14 cellular contexts compared by ENCODE assay signal in the genomic region with DNA sequence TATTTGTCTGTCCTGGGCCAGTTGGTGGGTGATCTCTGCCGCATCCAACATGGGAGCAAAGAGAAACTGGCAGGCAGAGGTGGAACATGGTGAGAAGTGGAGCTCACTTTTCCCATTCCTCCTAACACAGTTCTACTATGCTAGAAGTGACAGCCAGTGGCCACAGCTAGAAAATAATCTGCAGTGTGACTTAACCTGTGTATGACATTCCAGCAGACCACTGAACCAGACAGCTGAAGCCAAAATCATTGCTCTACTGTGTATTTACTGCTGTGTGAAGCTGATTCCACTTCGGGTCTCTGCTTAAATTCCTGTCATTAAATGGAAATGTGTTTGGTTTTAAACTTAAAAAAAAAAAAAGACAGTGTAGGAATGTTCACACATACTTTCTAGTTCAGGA.
DNase-seq lines count a peak whose midpoint lies in the region; ATAC-seq and TF ChIP-seq lines count a peak whose summit lies in the region.
"Had no signal": no experiment of that assay in that cellular context is flagged by ENCODE, and none has a peak within 500 bp of the region (broad histone marks: within the 10 kb centered on the region; RNA-seq: fewer than 3 reads in every experiment).

No MANE protein-coding gene starts in this region.

- DNase-seq in LHCN-M2 (ENCODE audit: low read depth) (peak; percentile 4), left kidney (ENCODE audit: low read depth, low spot score) (peak; percentile 79), retina (peak; percentile 7), NCI-H2171 treated with DMSO at 0.1 percent for 48 hours (lab: John Stamatoyannopoulos, UW) (no peak), posterior vena cava (ENCODE audit: low spot score) (no peak), progenitor cell of endocrine pancreas (ENCODE audit: low spot score, unreplicated experiment) (no peak)
- DNase-seq: ACHN; C1 segment of cervical spinal cord; CD4-positive, alpha-beta T cell; DMS153; DMS79 treated with DMSO at 0.1 percent for 48 hours; EL had no signal

- H3K27me3 Mint-ChIP-seq in progenitor cell of endocrine pancreas, result peaks cover 2% of the 10 kb centered on the region
- H3K27me3 Mint-ChIP-seq: B cell; CD4-positive, alpha-beta T cell had no signal

- no peaks in the 10 kb centered on the region for H3K36me3 Mint-ChIP-seq in progenitor cell of endocrine pancreas (ENCODE audit: insufficient read depth)

- no peak overlapping the region for H3K27ac Mint-ChIP-seq in progenitor cell of endocrine pancreas
- H3K27ac Mint-ChIP-seq: B cell; CD4-positive, alpha-beta T cell had no signal

- TF ChIP-seq CTCF in progenitor cell of endocrine pancreas (IDR thresholded peaks at IDR 0.05; ENCODE audit: unreplicated experiment), result no peak

- peaks cover 2% of the 10 kb centered on the region for H3K4me1 Mint-ChIP-seq in progenitor cell of endocrine pancreas (ENCODE audit: low read depth)
- H3K4me1 Mint-ChIP-seq: B cell had no signal

- intact Hi-C loops in posterior vena cava (cut with DNase I), result no loop called here

- no peak overlapping the region for H3K4me3 Mint-ChIP-seq in progenitor cell of endocrine pancreas (ENCODE audit: low read depth)
- H3K4me3 Mint-ChIP-seq: B cell; CD4-positive, alpha-beta T cell had no signal

- no peaks in the 10 kb centered on the region for H3K9me3 Mint-ChIP-seq in progenitor cell of endocrine pancreas (ENCODE audit: low read depth)

- ATAC-seq in GM19452 (IDR thresholded peaks at IDR 0.05; ENCODE audit: unreplicated experiment), result no peak

Comparison
In these comparisons a context has a peak if more than half of its experiments do, and no peak if none do; other contexts are left out.
1. DNase-seq: peak in LHCN-M2 (single experiment), left kidney (single experiment) and retina (single experiment); none in NCI-H2171 treated with DMSO at 0.1 percent for 48 hours (single experiment), posterior vena cava (single experiment) and progenitor cell of endocrine pancreas (single experiment).